Comparison of ENCODE assay signal across 17 cellular contexts in genomic region chr13:28251462-28251861, GRCh38.
DNase-seq lines count a peak whose midpoint lies in the region; ATAC-seq, FAIRE-seq and TF ChIP-seq lines count a peak whose summit lies in the region.
"Had no signal": no experiment of that assay in that cellular context is flagged by ENCODE, and none has a peak within 500 bp of the region (broad histone marks: within the 10 kb centered on the region; RNA-seq: fewer than 3 reads in every experiment).

No MANE protein-coding gene starts in this region.

- ATAC-seq in activated B cell treated with CpG ODN at 0.5 μM for 24 hours (ENCODE audit: low read depth) (no peak), naive B cell (ENCODE audit: low read depth in 2 of 2) (no peak), GM18519 (IDR thresholded peaks at IDR 0.05; ENCODE audit: low FRiP score, unreplicated experiment) (no peak)

- intact Hi-C loops in CD14-positive monocyte (cut with micrococcal nuclease) (no loop called here), activated B cell treated with CpG ODN at 0.5 μM for 24 hours (cut with micrococcal nuclease) (no loop called here)

- H3K36me3 Mint-ChIP-seq in CD14-positive monocyte: peaks cover 39 to 49% of the 10 kb centered on the region in 2 donors
- H3K36me3 Mint-ChIP-seq in activated B cell treated with CpG ODN at 0.5 μM for 24 hours (ENCODE audit: low read depth): peaks cover 65% of the 10 kb centered on the region
- H3K36me3 Mint-ChIP-seq in naive B cell: peaks cover 25 to 48% of the 10 kb centered on the region in 2 donors

- POLR2A ChIA-PET in activated B cell treated with CpG ODN at 0.5 μM for 24 hours (lab: Charles Lee): no interaction called here

- no peak for TF ChIP-seq CTCF in CD14-positive monocyte (IDR thresholded peaks at IDR 0.05)
- no peak for TF ChIP-seq CTCF in activated B cell treated with CpG ODN at 0.5 μM for 24 hours (IDR thresholded peaks at IDR 0.05)

- peak; percentile 68 for FAIRE-seq in GM19239 (lab: Jason Lieb, UNC)

- H3K27me3 Mint-ChIP-seq in CD14-positive monocyte (ENCODE audit: low read depth in 3 of 3): no peaks in the 10 kb centered on the region
- no peaks in the 10 kb centered on the region for H3K27me3 Mint-ChIP-seq in activated B cell treated with CpG ODN at 0.5 μM for 24 hours
- H3K27me3 Mint-ChIP-seq in naive B cell: no peaks in the 10 kb centered on the region
- H3K27me3 Mint-ChIP-seq: activated naive CD4-positive, alpha-beta T cell treated with anti-CD3 and anti-CD28 coated beads, Interleukin-2, amount 50 U/mL, for 24 hours had no signal

- H3K9me3 Mint-ChIP-seq in CD14-positive monocyte: peaks cover 0 to 2% (median 0%) of the 10 kb centered on the region in 7 donors
- peaks cover 6% of the 10 kb centered on the region for H3K9me3 Mint-ChIP-seq in activated B cell treated with CpG ODN at 0.5 μM for 24 hours
- H3K9me3 Mint-ChIP-seq in naive B cell: peaks cover 0 to 12% (median under 1%) of the 10 kb centered on the region in 7 donors

- CTCF ChIA-PET in activated B cell treated with CpG ODN at 0.5 μM for 24 hours (lab: Charles Lee): no interaction called here

- DNase-seq in CD14-positive monocyte (ENCODE audit: low spot score) (no peak), GM19239 (ENCODE audit: insufficient read length, low spot score) (no peak), activated B cell treated with CpG ODN at 0.5 μM for 24 hours (no peak), naive B cell (no peak), DMS79 treated with DMSO at 0.1 percent for 48 hours (lab: John Stamatoyannopoulos, UW) (no peak)
- DNase-seq in activated effector memory CD4-positive, alpha-beta T cell treated with Interleukin-2 at 50 U/mL for 16 hours: no peak
- DNase-seq: activated CD4-positive, CD25-positive, alpha-beta regulatory T cell treated with anti-CD3 and anti-CD28 coated beads, Interleukin-2, amount 50 U/mL, for 72 hours; brain microvascular endothelial cell; cortex of kidney; DMS153; HCEC 1CT; left ventricle myocardium inferior; NCI-H446; SHP77; stimulated activated CD4-positive, alpha-beta T cell treated with anti-CD3 and anti-CD28 coated beads, Interleukin-4, amount 100 ng/mL, for 1 hour had no signal

- H3K4me3 Mint-ChIP-seq in CD14-positive monocyte (peak overlapping the region; percentile 7 to 39), activated B cell treated with CpG ODN at 0.5 μM for 24 hours (peak overlapping the region; percentile 38), naive B cell (peak overlapping the region in 5 of 8 donors; percentile 25 to 75 (median 60))
- H3K4me3 Mint-ChIP-seq: activated naive CD4-positive, alpha-beta T cell treated with anti-CD3 and anti-CD28 coated beads, Interleukin-2, amount 50 U/mL, for 24 hours had no signal

- H3K27ac Mint-ChIP-seq in CD14-positive monocyte: peak overlapping the region; percentile 17 to 88 (median 42)
- H3K27ac Mint-ChIP-seq in activated B cell treated with CpG ODN at 0.5 μM for 24 hours: peak overlapping the region; percentile 71
- peak overlapping the region; percentile 57 to 97 (median 71) for H3K27ac Mint-ChIP-seq in naive B cell
- H3K27ac Mint-ChIP-seq: activated naive CD4-positive, alpha-beta T cell treated with anti-CD3 and anti-CD28 coated beads, Interleukin-2, amount 50 U/mL, for 24 hours had no signal

- H3K4me1 Mint-ChIP-seq in CD14-positive monocyte (peaks cover 43% of the 10 kb centered on the region), activated B cell treated with CpG ODN at 0.5 μM for 24 hours (peaks cover 80% of the 10 kb centered on the region), naive B cell (peaks cover 49 to 76% (median 66%) of the 10 kb centered on the region in 3 donors)
